24 cellular contexts compared by ENCODE assay signal in genomic region chr4:115866364-115866896, GRCh38.
DNase-seq lines count a peak whose midpoint lies in the region; ATAC-seq lines count a peak whose summit lies in the region.
"Had no signal": no experiment of that assay in that cellular context is flagged by ENCODE, and none has a peak within 500 bp of the region (broad histone marks: within the 10 kb centered on the region; RNA-seq: fewer than 3 reads in every experiment).

No MANE protein-coding gene starts in this region.

- ATAC-seq in HG03460 (IDR thresholded peaks at IDR 0.05; ENCODE audit: unreplicated experiment) = no peak
- ATAC-seq: A549, GM12878 had no signal

- H3K9me3 Mint-ChIP-seq in activated naive CD4-positive, alpha-beta T cell treated with anti-CD3 and anti-CD28 coated beads, Interleukin-2, amount 50 U/mL, for 24 hours = peaks cover 11% of the 10 kb centered on the region
- no peaks in the 10 kb centered on the region for H3K9me3 Mint-ChIP-seq in activated naive CD4-positive, alpha-beta T cell treated with anti-CD3 and anti-CD28 coated beads, Interleukin-2, amount 10 ng/mL, durations not matched to agents 7 days and 5 days
- no peaks in the 10 kb centered on the region for H3K9me3 Mint-ChIP-seq in T-helper 2 cell treated with Interferon-gamma antibody and Interleukin-4, amounts not matched to agents 5 μg/mL and 100 μg/mL, for 36 hours

- no peak overlapping the region for H3K4me3 Mint-ChIP-seq in activated naive CD4-positive, alpha-beta T cell treated with anti-CD3 and anti-CD28 coated beads, Interleukin-2, amount 50 U/mL, for 24 hours
- no peak overlapping the region for H3K4me3 Mint-ChIP-seq in activated naive CD4-positive, alpha-beta T cell treated with anti-CD3 and anti-CD28 coated beads, Interleukin-2, amount 10 ng/mL, durations not matched to agents 7 days and 5 days
- no peak overlapping the region for H3K4me3 Mint-ChIP-seq in T-helper 2 cell treated with Interferon-gamma antibody and Interleukin-4, amounts not matched to agents 5 μg/mL and 100 μg/mL, for 36 hours
- H3K4me3 Mint-ChIP-seq: CD14-positive monocyte; CD4-positive, alpha-beta memory T cell; CD4-positive, CD25-positive, alpha-beta regulatory T cell; CD8-positive, alpha-beta memory T cell had no signal

- peaks cover 22% of the 10 kb centered on the region; the same call in 1 of the 2 replicates for H3K9me3 ChIP-seq in SK-N-MC (ENCODE audit: low read depth, low read length)
- H3K9me3 ChIP-seq: A549, BE2C, BLaER1 had no signal

- peak overlapping the region; percentile 90 for H3K9ac ChIP-seq in SK-N-MC (ENCODE audit: insufficient read length)
- H3K9ac ChIP-seq: BLaER1 had no signal

- no peaks in the 10 kb centered on the region for H3K27me3 Mint-ChIP-seq in activated naive CD4-positive, alpha-beta T cell treated with anti-CD3 and anti-CD28 coated beads, Interleukin-2, amount 50 U/mL, for 24 hours
- H3K27me3 Mint-ChIP-seq in activated naive CD4-positive, alpha-beta T cell treated with anti-CD3 and anti-CD28 coated beads, Interleukin-2, amount 10 ng/mL, durations not matched to agents 7 days and 5 days = no peaks in the 10 kb centered on the region
- H3K27me3 Mint-ChIP-seq in T-helper 2 cell treated with Interferon-gamma antibody and Interleukin-4, amounts not matched to agents 5 μg/mL and 100 μg/mL, for 36 hours (ENCODE audit: low read depth) = no peaks in the 10 kb centered on the region
- H3K27me3 Mint-ChIP-seq: CD4-positive, alpha-beta memory T cell; CD4-positive, CD25-positive, alpha-beta regulatory T cell; CD8-positive, alpha-beta memory T cell had no signal

- no peaks in the 10 kb centered on the region for H3K4me1 Mint-ChIP-seq in activated naive CD4-positive, alpha-beta T cell treated with anti-CD3 and anti-CD28 coated beads, Interleukin-2, amount 50 U/mL, for 24 hours
- no peaks in the 10 kb centered on the region for H3K4me1 Mint-ChIP-seq in activated naive CD4-positive, alpha-beta T cell treated with anti-CD3 and anti-CD28 coated beads, Interleukin-2, amount 10 ng/mL, durations not matched to agents 7 days and 5 days
- H3K4me1 Mint-ChIP-seq in T-helper 2 cell treated with Interferon-gamma antibody and Interleukin-4, amounts not matched to agents 5 μg/mL and 100 μg/mL, for 36 hours (ENCODE audit: low read depth) = no peaks in the 10 kb centered on the region
- H3K4me1 Mint-ChIP-seq: CD14-positive monocyte; CD4-positive, alpha-beta memory T cell; CD4-positive, CD25-positive, alpha-beta regulatory T cell; CD8-positive, alpha-beta memory T cell had no signal

- H3K27ac Mint-ChIP-seq in activated naive CD4-positive, alpha-beta T cell treated with anti-CD3 and anti-CD28 coated beads, Interleukin-2, amount 50 U/mL, for 24 hours = peak overlapping the region; percentile 42
- H3K27ac Mint-ChIP-seq in activated naive CD4-positive, alpha-beta T cell treated with anti-CD3 and anti-CD28 coated beads, Interleukin-2, amount 10 ng/mL, durations not matched to agents 7 days and 5 days = no peak overlapping the region
- no peak overlapping the region for H3K27ac Mint-ChIP-seq in T-helper 2 cell treated with Interferon-gamma antibody and Interleukin-4, amounts not matched to agents 5 μg/mL and 100 μg/mL, for 36 hours
- H3K27ac Mint-ChIP-seq: CD4-positive, alpha-beta memory T cell; CD4-positive, CD25-positive, alpha-beta regulatory T cell; CD8-positive, alpha-beta memory T cell had no signal

- H3K36me3 Mint-ChIP-seq in activated naive CD4-positive, alpha-beta T cell treated with anti-CD3 and anti-CD28 coated beads, Interleukin-2, amount 50 U/mL, for 24 hours = no peaks in the 10 kb centered on the region
- H3K36me3 Mint-ChIP-seq in activated naive CD4-positive, alpha-beta T cell treated with anti-CD3 and anti-CD28 coated beads, Interleukin-2, amount 10 ng/mL, durations not matched to agents 7 days and 5 days = no peaks in the 10 kb centered on the region
- no peaks in the 10 kb centered on the region for H3K36me3 Mint-ChIP-seq in T-helper 2 cell treated with Interferon-gamma antibody and Interleukin-4, amounts not matched to agents 5 μg/mL and 100 μg/mL, for 36 hours (ENCODE audit: low read depth)
- H3K36me3 Mint-ChIP-seq: CD14-positive monocyte; CD4-positive, alpha-beta memory T cell; CD4-positive, CD25-positive, alpha-beta regulatory T cell; CD8-positive, alpha-beta memory T cell had no signal

- peak overlapping the region; percentile 100 for H3K27ac ChIP-seq in SK-N-MC
- H3K27ac ChIP-seq: 22Rv1, A549, BLaER1 had no signal

- DNase-seq in activated naive CD4-positive, alpha-beta T cell treated with anti-CD3 and anti-CD28 coated beads, Interleukin-2, amount 10 ng/mL, durations not matched to agents 7 days and 5 days = no peak
- DNase-seq in SK-N-MC (ENCODE audit: low read depth, low spot score) = peak; percentile 97
- no peak for DNase-seq in T-helper 2 cell treated with Interferon-gamma antibody and Interleukin-4, amounts not matched to agents 5 μg/mL and 100 μg/mL, for 36 hours (ENCODE audit: low spot score)
- DNase-seq: ACHN; BE2C; C1 segment of cervical spinal cord; CD4-positive, alpha-beta memory T cell; CD4-positive, CD25-positive, alpha-beta regulatory T cell; CD8-positive, alpha-beta memory T cell; COR-L47; DMS 273 treated with DMSO at 0.1 percent for 48 hours; DMS153; DMS53; DMS79; DND-41; EL; GDM1 had no signal

- H3K36me3 ChIP-seq in SK-N-MC (ENCODE audit: insufficient read depth, low read length) = peaks cover 38% of the 10 kb centered on the region
- H3K36me3 ChIP-seq: BE2C, BLaER1 had no signal

- peak overlapping the region; percentile 67 for H3K4me3 ChIP-seq in SK-N-MC
- H3K4me3 ChIP-seq: A549, BLaER1, GM12878 had no signal

- CTCF ChIA-PET in activated naive CD4-positive, alpha-beta T cell treated with anti-CD3 and anti-CD28 coated beads, Interleukin-2, amount 10 ng/mL, durations not matched to agents 7 days and 5 days (lab: Charles Lee) = no interaction called here
